10 cellular contexts compared by ENCODE assay signal in genomic region chr9:93958121-93958874, GRCh38. TPM values are rescaled to one million over a fixed set of nuclear protein-coding genes. Genes with fewer than 3 reads are reported as not detected.
DNase-seq lines count a peak whose midpoint lies in the region; ATAC-seq lines count a peak whose summit lies in the region.
"Had no signal": no experiment of that assay in that cellular context is flagged by ENCODE, and none has a peak within 500 bp of the region (broad histone marks: within the 10 kb centered on the region; RNA-seq: fewer than 3 reads in every experiment).

No MANE protein-coding gene starts in this region.

- H3K4me1 ChIP-seq in mucosa of stomach (ENCODE audit: control insufficient read depth, insufficient read depth, low read length) = peaks cover 47% of the 10 kb centered on the region
- H3K4me1 ChIP-seq: SJSA1 had no signal

- POLR2A ChIA-PET in activated naive CD8-positive, alpha-beta T cell treated with anti-CD3 and anti-CD28 coated beads, Interleukin-2, amount 10 ng/mL, durations not matched to agents 7 days and 5 days (lab: Charles Lee) = no interaction called here

- no peaks in the 10 kb centered on the region for H3K9me3 ChIP-seq in mucosa of stomach (ENCODE audit: control insufficient read depth, low read length)
- H3K9me3 ChIP-seq: SJSA1 had no signal

- peaks cover 73% of the 10 kb centered on the region for H3K27me3 Mint-ChIP-seq in activated naive CD8-positive, alpha-beta T cell treated with anti-CD3 and anti-CD28 coated beads, Interleukin-2, amount 10 ng/mL, durations not matched to agents 7 days and 5 days

- peaks cover 44% of the 10 kb centered on the region for H3K4me1 Mint-ChIP-seq in activated naive CD8-positive, alpha-beta T cell treated with anti-CD3 and anti-CD28 coated beads, Interleukin-2, amount 10 ng/mL, durations not matched to agents 7 days and 5 days

- no peak overlapping the region for H3K27ac Mint-ChIP-seq in activated naive CD8-positive, alpha-beta T cell treated with anti-CD3 and anti-CD28 coated beads, Interleukin-2, amount 10 ng/mL, durations not matched to agents 7 days and 5 days

- no peak overlapping the region for H3K4me3 ChIP-seq in mucosa of stomach (ENCODE audit: low read length)
- H3K4me3 ChIP-seq: SJSA1 had no signal

- H3K36me3 ChIP-seq in mucosa of stomach (ENCODE audit: control insufficient read depth, insufficient read depth, low read length) = no peaks in the 10 kb centered on the region
- H3K36me3 ChIP-seq: SJSA1 had no signal

- no peaks in the 10 kb centered on the region for H3K9me3 Mint-ChIP-seq in activated naive CD8-positive, alpha-beta T cell treated with anti-CD3 and anti-CD28 coated beads, Interleukin-2, amount 10 ng/mL, durations not matched to agents 7 days and 5 days

- ATAC-seq in activated naive CD8-positive, alpha-beta T cell treated with anti-CD3 and anti-CD28 coated beads, Interleukin-2, amount 10 ng/mL, durations not matched to agents 7 days and 5 days (ENCODE audit: low read depth) = peak; percentile 32
- ATAC-seq in GM21381 (IDR thresholded peaks at IDR 0.05; ENCODE audit: unreplicated experiment) = no peak

- peak overlapping the region; percentile 54 for H3K9ac ChIP-seq in mucosa of stomach (ENCODE audit: low read length)

- peaks cover 7% of the 10 kb centered on the region for H3K36me3 Mint-ChIP-seq in activated naive CD8-positive, alpha-beta T cell treated with anti-CD3 and anti-CD28 coated beads, Interleukin-2, amount 10 ng/mL, durations not matched to agents 7 days and 5 days

- H3K4me3 Mint-ChIP-seq in activated naive CD8-positive, alpha-beta T cell treated with anti-CD3 and anti-CD28 coated beads, Interleukin-2, amount 10 ng/mL, durations not matched to agents 7 days and 5 days = peak overlapping the region; percentile 61

- DNase-seq in stimulated activated CD4-positive, alpha-beta T cell treated with anti-CD3 and anti-CD28 coated beads, Interleukin-15, amount 100 ng/mL, for 24 hours = peak; percentile 59
- no peak for DNase-seq in stimulated activated CD4-positive, alpha-beta T cell treated with anti-CD3 and anti-CD28 coated beads, Interleukin-2, amount 100 ng/mL, for 48 hours
- DNase-seq in activated naive CD8-positive, alpha-beta T cell treated with anti-CD3 and anti-CD28 coated beads, Interleukin-2, amount 10 ng/mL, durations not matched to agents 7 days and 5 days = peak; percentile 55
- no peak for DNase-seq in inferior parietal cortex (ENCODE audit: extremely low spot score)
- no peak for DNase-seq in RKO (ENCODE audit: low spot score)
- no peak for DNase-seq in stimulated activated CD4-positive, alpha-beta T cell treated with anti-CD3 and anti-CD28 coated beads, Interleukin-12 subunit alpha, Interleukin-12 subunit beta, amount 100 ng/mL, for 4 hours
- DNase-seq: NCI-H1417 treated with DMSO at 0.1 percent for 48 hours had no signal

- H3K27me3 ChIP-seq in mucosa of stomach (ENCODE audit: control insufficient read depth, insufficient read depth, low read length) = peaks cover 80% of the 10 kb centered on the region

RNA-seq across cellular contexts. Expression of gene BARX1, which starts 3.1 kb away (rescaled TPM):
- 1 to 10 TPM; 1.1 to 1.4 TPM for total RNA-seq in activated naive CD8-positive, alpha-beta T cell treated with anti-CD3 and anti-CD28 coated beads, Interleukin-2, amount 10 ng/mL, durations not matched to agents 7 days and 5 days
- total RNA-seq: SJSA1 had no signal

Comparison
In these comparisons a context has a peak if more than half of its experiments do, and no peak if none do; other contexts are left out.
1. DNase-seq: peak in stimulated activated CD4-positive, alpha-beta T cell treated with anti-CD3 and anti-CD28 coated beads, Interleukin-15, amount 100 ng/mL, for 24 hours (single experiment) and activated naive CD8-positive, alpha-beta T cell treated with anti-CD3 and anti-CD28 coated beads, Interleukin-2, amount 10 ng/mL, durations not matched to agents 7 days and 5 days (single experiment); none in stimulated activated CD4-positive, alpha-beta T cell treated with anti-CD3 and anti-CD28 coated beads, Interleukin-2, amount 100 ng/mL, for 48 hours (0 of 2), inferior parietal cortex (single experiment), RKO (single experiment) and stimulated activated CD4-positive, alpha-beta T cell treated with anti-CD3 and anti-CD28 coated beads, Interleukin-12 subunit alpha, Interleukin-12 subunit beta, amount 100 ng/mL, for 4 hours (single experiment).